ENCODE assay signal across 34 cellular contexts in genomic region chr3:147975165-147975564, GRCh38.
"Had no signal": no experiment of that assay in that cellular context is flagged by ENCODE, and none has a peak within 500 bp of the region (broad histone marks: within the 10 kb centered on the region; RNA-seq: fewer than 3 reads in every experiment).

No MANE protein-coding gene starts in this region.

- H3K9ac ChIP-seq: KMS-11 had no signal

- H3K27me3 ChIP-seq: MG63 had no signal

- H3K36me3 ChIP-seq: MG63 had no signal

- H3K4me3 ChIP-seq: MG63 had no signal

- H3K27ac ChIP-seq: KMS-11 had no signal

- H3K9me3 ChIP-seq: MG63 had no signal

- DNase-seq: Karpas-422, Kasumi-1, MG63, MM.1S, MV-4-11, NCI-H1048, NCI-H1092, NCI-H1092 treated with DMSO at 0.1 percent for 48 hours, NCI-H1105, NCI-H1105 treated with DMSO at 0.1 percent for 48 hours, NCI-H1417, NCI-H1417 treated with DMSO at 0.1 percent for 48 hours, NCI-H1436, NCI-H1436 treated with DMSO at 0.1 percent for 48 hours, NCI-H146, NCI-H1694, NCI-H1694 treated with DMSO at 0.1 percent for 48 hours, NCI-H187, NCI-H187 treated with DMSO at 0.1 percent for 48 hours, NCI-H1930, NCI-H2029, NCI-H2029 treated with DMSO at 0.1 percent for 48 hours, NCI-H2081, NCI-H2081 treated with DMSO at 0.1 percent for 48 hours, NCI-H2107, NCI-H2171, NCI-H2171 treated with DMSO at 0.1 percent for 48 hours, NCI-H2227 treated with DMSO at 0.1 percent for 48 hours, NCI-H226, NCI-H345, NCI-H446, NCI-H446 treated with DMSO at 0.1 percent for 48 hours, NCI-H510A had no signal

- H3K4me2 ChIP-seq: KMS-11 had no signal
